Comparison of ENCODE assay signal across 20 cellular contexts in genomic region chr3:81394656-81395055, GRCh38.
"Had no signal": no experiment of that assay in that cellular context is flagged by ENCODE, and none has a peak within 500 bp of the region (broad histone marks: within the 10 kb centered on the region; RNA-seq: fewer than 3 reads in every experiment).

No MANE protein-coding gene starts in this region.

- ATAC-seq: esophagus mucosa; heart right ventricle; psoas muscle; sciatic nerve; stimulated activated naive B cell treated with anti-CD40 and anti-IgM and Interleukin-4, amounts not matched to agents 10 μg/mL and 1 μg/mL and 100 μg/mL, for 72 hours; stimulated activated naive CD8-positive, alpha-beta T cell treated with anti-CD3 and anti-CD28 coated beads, Interleukin-15, amount 100 ng/mL, for 72 hours had no signal

- H3K36me3 Mint-ChIP-seq: naive B cell; stimulated activated naive B cell treated with anti-CD40 and anti-IgM and Interleukin-4, amounts not matched to agents 10 μg/mL and 1 μg/mL and 100 μg/mL, for 72 hours had no signal

- H3K27me3 Mint-ChIP-seq: stimulated activated naive B cell treated with anti-CD40 and anti-IgM and Interleukin-4, amounts not matched to agents 10 μg/mL and 1 μg/mL and 100 μg/mL, for 72 hours; stimulated activated naive CD8-positive, alpha-beta T cell treated with anti-CD3 and anti-CD28 coated beads, Interleukin-15, amount 100 ng/mL, for 72 hours had no signal

- DNase-seq: effector memory CD4-positive, alpha-beta T cell; heart right ventricle; kidney glomerular epithelial cell; mesendoderm; naive B cell; psoas muscle; retina; stimulated activated CD4-positive, alpha-beta T cell treated with anti-CD3 and anti-CD28 coated beads, Interleukin-2, amount 100 ng/mL, for 24 hours; stimulated activated CD4-positive, alpha-beta T cell treated with anti-CD3 and anti-CD28 coated beads, Interleukin-4, amount 100 ng/mL, for 4 hours; stimulated activated naive B cell treated with anti-CD40 and anti-IgM and Interleukin-4, amounts not matched to agents 10 μg/mL and 1 μg/mL and 100 μg/mL, for 72 hours; stimulated activated naive CD8-positive, alpha-beta T cell treated with anti-CD3 and anti-CD28 coated beads, Interleukin-15, amount 100 ng/mL, for 72 hours; testis had no signal

- H3K27me3 ChIP-seq: heart right ventricle, testis, tibial nerve had no signal

- H3K4me1 Mint-ChIP-seq: naive B cell; nephron; stimulated activated naive B cell treated with anti-CD40 and anti-IgM and Interleukin-4, amounts not matched to agents 10 μg/mL and 1 μg/mL and 100 μg/mL, for 72 hours; stimulated activated naive CD8-positive, alpha-beta T cell treated with anti-CD3 and anti-CD28 coated beads, Interleukin-15, amount 100 ng/mL, for 72 hours had no signal

- H3K27ac Mint-ChIP-seq: nephron; stimulated activated naive B cell treated with anti-CD40 and anti-IgM and Interleukin-4, amounts not matched to agents 10 μg/mL and 1 μg/mL and 100 μg/mL, for 72 hours; stimulated activated naive CD8-positive, alpha-beta T cell treated with anti-CD3 and anti-CD28 coated beads, Interleukin-15, amount 100 ng/mL, for 72 hours had no signal

- H3K36me3 ChIP-seq: heart right ventricle, tibial nerve had no signal

- FAIRE-seq: endometrium, frontal cortex, islet of Langerhans had no signal

- H3K9me3 ChIP-seq: heart right ventricle, psoas muscle, testis, tibial nerve had no signal

- H3K4me3 Mint-ChIP-seq: naive B cell; nephron; stimulated activated naive B cell treated with anti-CD40 and anti-IgM and Interleukin-4, amounts not matched to agents 10 μg/mL and 1 μg/mL and 100 μg/mL, for 72 hours; stimulated activated naive CD8-positive, alpha-beta T cell treated with anti-CD3 and anti-CD28 coated beads, Interleukin-15, amount 100 ng/mL, for 72 hours had no signal

- H3K9me3 Mint-ChIP-seq: nephron; stimulated activated naive CD8-positive, alpha-beta T cell treated with anti-CD3 and anti-CD28 coated beads, Interleukin-15, amount 100 ng/mL, for 72 hours had no signal

- H3K4me1 ChIP-seq: heart right ventricle, parathyroid adenoma, psoas muscle, testis, tibial nerve had no signal

- H3K4me3 ChIP-seq: heart right ventricle, psoas muscle, testis, tibial nerve had no signal
